ENCODE assay signal across 26 cellular contexts in genomic region chr2:155975734-155976133, GRCh38.
DNase-seq lines count a peak whose midpoint lies in the region; ATAC-seq, FAIRE-seq and TF ChIP-seq lines count a peak whose summit lies in the region.
"Had no signal": no experiment of that assay in that cellular context is flagged by ENCODE, and none has a peak within 500 bp of the region (broad histone marks: within the 10 kb centered on the region; RNA-seq: fewer than 3 reads in every experiment).

No MANE protein-coding gene starts in this region.

- no peaks in the 10 kb centered on the region for H3K36me3 Mint-ChIP-seq in MCF 10A (ENCODE audit: insufficient read depth, unreplicated experiment)

- H3K9ac ChIP-seq in GM12878 (ENCODE audit: control insufficient read depth, insufficient read depth, low read length): no peak overlapping the region
- H3K9ac ChIP-seq: BLaER1 had no signal

- no peak for TF ChIP-seq POLR2A in GM12878 (IDR thresholded peaks at IDR 0.05; ENCODE audit: low read depth, low read length)

- TF ChIP-seq CTCF in GM12878 (IDR thresholded peaks at IDR 0.05 in 2 of 3, conservative IDR thresholded peaks at IDR 0.05 in 1 of 3; ENCODE audit: control insufficient read depth in 2 of 3, extremely low read depth in 1 of 3, insufficient read depth in 1 of 3, low read depth in 3 of 3, low read length in 3 of 3) (no peak), MCF 10A (IDR thresholded peaks at IDR 0.05; ENCODE audit: unreplicated experiment) (no peak)

- H3K4me3 Mint-ChIP-seq in MCF 10A (ENCODE audit: unreplicated experiment): no peak overlapping the region
- H3K4me3 Mint-ChIP-seq: activated B cell treated with CpG ODN at 0.5 μM for 24 hours; activated T-helper 1 cell treated with anti-CD3 and anti-CD28 coated beads, Interleukin-12 subunit alpha, Interleukin-12 subunit beta, Interleukin-2, Interleukin-4 antibody, amounts not matched to agents 30 ng/mL and 10 ng/mL and 1 ng/mL, durations not matched to agents 14 hours and 24 hours and 36 hours; central memory CD8-positive, alpha-beta T cell had no signal

- no peaks in the 10 kb centered on the region for H3K4me1 ChIP-seq in GM12878 (ENCODE audit: control insufficient read depth, insufficient read depth, low read length)
- H3K4me1 ChIP-seq: BLaER1, heart right ventricle, left ventricle myocardium inferior, upper lobe of right lung had no signal

- H3K9me3 ChIP-seq in GM12878 (replicated peaks; ENCODE audit: control insufficient read depth, insufficient read depth, low read length): no peaks in the 10 kb centered on the region
- H3K9me3 ChIP-seq: BLaER1, left ventricle myocardium inferior, MG63, upper lobe of right lung had no signal

- SMC1A ChIA-PET in GM12878 (lab: Charles Lee; ENCODE audit: uncharacterized antibody, unreplicated experiment): no interaction called here

- CTCF ChIA-PET in GM12878 (lab: Yijun Ruan, JAX) (interaction anchor here (0.8 to 1.0 kb wide), 2 partner anchors 30 to 613 kb away, joined by 3 read pairs; no protein-coding TSS in a partner anchor), MCF 10A (lab: Yijun Ruan, JAX) (no interaction called here)

- H3K4me2 ChIP-seq in GM12878 (ENCODE audit: control insufficient read depth, insufficient read depth): no peak overlapping the region
- H3K4me2 ChIP-seq: BLaER1, PC-9 had no signal

- no peak for FAIRE-seq in GM12878 (lab: Jason Lieb, UNC)

- H3K27me3 Mint-ChIP-seq in MCF 10A (ENCODE audit: insufficient read depth, unreplicated experiment): no peaks in the 10 kb centered on the region
- H3K27me3 Mint-ChIP-seq: activated B cell treated with CpG ODN at 0.5 μM for 24 hours; central memory CD8-positive, alpha-beta T cell had no signal

- no peaks in the 10 kb centered on the region for H3K9me3 Mint-ChIP-seq in MCF 10A (ENCODE audit: unreplicated experiment)
- H3K9me3 Mint-ChIP-seq: activated B cell treated with CpG ODN at 0.5 μM for 24 hours; activated T-helper 1 cell treated with anti-CD3 and anti-CD28 coated beads, Interleukin-12 subunit alpha, Interleukin-12 subunit beta, Interleukin-2, Interleukin-4 antibody, amounts not matched to agents 30 ng/mL and 10 ng/mL and 1 ng/mL, durations not matched to agents 14 hours and 24 hours and 36 hours; central memory CD8-positive, alpha-beta T cell had no signal

- no peak overlapping the region for H2AFZ ChIP-seq in GM12878 (ENCODE audit: control insufficient read depth, low read depth, low read length)
- H2AFZ ChIP-seq: PC-9 had no signal

- no peaks in the 10 kb centered on the region for H4K20me1 ChIP-seq in GM12878 (ENCODE audit: control insufficient read depth, insufficient read depth)
- H4K20me1 ChIP-seq: BLaER1 had no signal

- H3K27ac ChIP-seq in GM12878 (ENCODE audit: control insufficient read depth, insufficient read depth): no peak overlapping the region
- H3K27ac ChIP-seq: BLaER1, heart right ventricle, left ventricle myocardium inferior, PC-9, upper lobe of right lung had no signal

- RAD21 ChIA-PET in GM12878 (lab: Charles Lee; ENCODE audit: unreplicated experiment): interaction anchor here (0.9 kb wide), 1 partner anchor 26 kb away, joined by 3 read pairs; no protein-coding TSS in a partner anchor

- in situ Hi-C loops in GM12878 (cut with MboI): no loop called here

- no peak for TF ChIP-seq EP300 in GM12878 (IDR thresholded peaks at IDR 0.05; ENCODE audit: borderline replicate concordance in 1 of 2, control insufficient read depth in 1 of 2, low read depth in 2 of 2, low read length in 2 of 2)

- H3K27ac Mint-ChIP-seq in MCF 10A (ENCODE audit: low read depth, unreplicated experiment): no peak overlapping the region
- H3K27ac Mint-ChIP-seq: activated B cell treated with CpG ODN at 0.5 μM for 24 hours; activated T-helper 1 cell treated with anti-CD3 and anti-CD28 coated beads, Interleukin-12 subunit alpha, Interleukin-12 subunit beta, Interleukin-2, Interleukin-4 antibody, amounts not matched to agents 30 ng/mL and 10 ng/mL and 1 ng/mL, durations not matched to agents 14 hours and 24 hours and 36 hours had no signal

- ATAC-seq in GM12878 (peak; percentile 42; the same call in 2 of the 3 replicates), GM19452 (IDR thresholded peaks at IDR 0.05; ENCODE audit: unreplicated experiment) (no peak)
- ATAC-seq: heart right ventricle, upper lobe of right lung had no signal

- H3K79me2 ChIP-seq in GM12878 (ENCODE audit: control insufficient read depth, insufficient read depth, low read length): no peaks in the 10 kb centered on the region

- H3K4me1 Mint-ChIP-seq in MCF 10A (ENCODE audit: insufficient read depth, unreplicated experiment): no peaks in the 10 kb centered on the region
- H3K4me1 Mint-ChIP-seq: activated B cell treated with CpG ODN at 0.5 μM for 24 hours; central memory CD8-positive, alpha-beta T cell had no signal

- TF ChIP-seq RAD21 in GM12878 (IDR thresholded peaks at IDR 0.05; ENCODE audit: insufficient read depth, low read depth, low read length): no peak

- POLR2A ChIA-PET in GM12878 (lab: Charles Lee) (interaction anchor here (0.7 kb wide), 1 partner anchor 360 kb away, joined by 3 read pairs; no protein-coding TSS in a partner anchor), MCF 10A (lab: Yijun Ruan, JAX) (no interaction called here)

- no peaks in the 10 kb centered on the region for H3K27me3 ChIP-seq in GM12878 (replicated peaks in 1 of 2; ENCODE audit: control insufficient read depth in 2 of 2, insufficient read depth in 2 of 2, low read length in 1 of 2)
- H3K27me3 ChIP-seq: BLaER1, heart right ventricle, MG63, upper lobe of right lung had no signal

- no peaks in the 10 kb centered on the region for H3K36me3 ChIP-seq in GM12878 (ENCODE audit: control insufficient read depth in 2 of 2, insufficient read depth in 2 of 2, low read length in 1 of 2)
- H3K36me3 ChIP-seq: BLaER1, heart right ventricle, left ventricle myocardium inferior, MG63, upper lobe of right lung had no signal

- BruUV-seq in GM12878 (replicated peaks; lab: Mats Ljungman, UMichigan) (no TSS peak), MCF 10A (replicated peaks; lab: Mats Ljungman, UMichigan) (no TSS peak)

- intact Hi-C loops in GM12878 (cut with micrococcal nuclease; ENCODE audit: unreplicated experiment) (no loop called here), MCF 10A (cut with micrococcal nuclease) (no loop called here)

- DNase-seq in HuH-7 (ENCODE audit: low spot score) (peak; percentile 9), GM12878 (ENCODE audit: low read depth, low spot score) (no peak), left kidney (ENCODE audit: low read depth, low spot score) (peak; percentile 1), renal cortical epithelial cell (ENCODE audit: low read depth) (peak; percentile 59), NCI-H446 (lab: John Stamatoyannopoulos, UW) (no peak), kidney glomerular epithelial cell (lab: John Stamatoyannopoulos, UW) (no peak), MCF 10A (ENCODE audit: unreplicated experiment) (no peak)
- DNase-seq: activated B cell treated with CpG ODN at 0.5 μM for 24 hours; activated naive CD4-positive, alpha-beta T cell treated with anti-CD3 and anti-CD28 coated beads, Interleukin-2, amount 50 U/mL, for 16 hours; aorta; HCEC 1CT; heart right ventricle; left ventricle myocardium inferior; MG63; NCI-H1417 treated with DMSO at 0.1 percent for 48 hours; NCI-H446 treated with DMSO at 0.1 percent for 48 hours; PC-9; SHP77 treated with DMSO at 0.1 percent for 48 hours; substantia nigra; SW 1271; T1000; upper lobe of right lung had no signal

- H3K4me3 ChIP-seq in GM12878: no peak overlapping the region
- H3K4me3 ChIP-seq: BLaER1, heart right ventricle, left ventricle myocardium inferior, MG63, PC-9, upper lobe of right lung had no signal

TF ChIP-seq in GM12878, 131 proteins besides CTCF, POLR2A, EP300 and RAD21:
- TF ChIP-seq ATF3 (IDR thresholded peaks at IDR 0.05; ENCODE audit: borderline replicate concordance, extremely low read depth, low read depth, low read length) (no peak), NR2F1 (conservative IDR thresholded peaks at IDR 0.05) (peak; percentile 58; the same call in 1 of the 2 replicates)

Comparison
In these comparisons a context has a peak if more than half of its experiments do, and no peak if none do; other contexts are left out.
1. DNase-seq: peak in HuH-7 (single experiment), left kidney (single experiment) and renal cortical epithelial cell (single experiment); none in GM12878 (single experiment), NCI-H446 (0 of 2), kidney glomerular epithelial cell (single experiment) and MCF 10A (single experiment).